Comparison of ENCODE assay signal across 10 cellular contexts in genomic region chr10:31921031-31921430, GRCh38. TPM values are rescaled to one million over a fixed set of nuclear protein-coding genes. Genes with fewer than 3 reads are reported as not detected.
DNase-seq lines count a peak whose midpoint lies in the region; ATAC-seq and TF ChIP-seq lines count a peak whose summit lies in the region.
"Had no signal": no experiment of that assay in that cellular context is flagged by ENCODE, and none has a peak within 500 bp of the region (broad histone marks: within the 10 kb centered on the region; RNA-seq: fewer than 3 reads in every experiment).

No MANE protein-coding gene starts in this region.

- no peaks in the 10 kb centered on the region; the same call in 1 of the 2 replicates for H3K9me3 ChIP-seq in HAP-1

- DNase-seq in Calu3: no peak
- peak; percentile 43 for DNase-seq in activated CD4-positive, alpha-beta memory T cell treated with anti-CD3 and anti-CD28 coated beads for 36 hours
- DNase-seq in substantia nigra (lab: John Stamatoyannopoulos, UW): no peak
- DNase-seq in DMS53 treated with DMSO at 0.1 percent for 48 hours (lab: John Stamatoyannopoulos, UW; ENCODE audit: unreplicated experiment): no peak
- no peak for DNase-seq in HAP-1 (ENCODE audit: low spot score in 2 of 2)
- DNase-seq: kidney, NCI-H2081 treated with DMSO at 0.1 percent for 48 hours had no signal

- ATAC-seq in GM19372 (IDR thresholded peaks at IDR 0.05; ENCODE audit: low read depth, unreplicated experiment) (peak; percentile 58), HG02943 (IDR thresholded peaks at IDR 0.05; ENCODE audit: low read depth, unreplicated experiment) (peak; percentile 61), HG02588 (IDR thresholded peaks at IDR 0.05; ENCODE audit: unreplicated experiment) (no peak)

- no peaks in the 10 kb centered on the region for H3K9me3 Mint-ChIP-seq in Calu3 (ENCODE audit: low read depth, unreplicated experiment)
- no peaks in the 10 kb centered on the region for H3K9me3 Mint-ChIP-seq in activated CD4-positive, alpha-beta memory T cell treated with anti-CD3 and anti-CD28 coated beads for 36 hours

- peak overlapping the region; percentile 83 for H3K27ac Mint-ChIP-seq in Calu3 (ENCODE audit: unreplicated experiment)
- peak overlapping the region; percentile 35 for H3K27ac Mint-ChIP-seq in activated CD4-positive, alpha-beta memory T cell treated with anti-CD3 and anti-CD28 coated beads for 36 hours

- in situ Hi-C loops in HAP-1 (cut with MboI; ENCODE audit: low sequenced_read_pairs): no loop called here

- no peak overlapping the region for H3K4me3 ChIP-seq in HAP-1

- POLR2A ChIA-PET in activated CD4-positive, alpha-beta memory T cell treated with anti-CD3 and anti-CD28 coated beads for 36 hours (lab: Charles Lee): interaction anchor here (1.1 to 2.6 kb wide), 3 partner anchors 8 to 44 kb away, joined by 3 to 9 read pairs (median 4); no protein-coding TSS in a partner anchor

- no peak overlapping the region for H3K27ac ChIP-seq in substantia nigra (ENCODE audit: low read depth, low read length, poor library complexity, severe bottlenecking)

- TF ChIP-seq CTCF in Calu3 (IDR thresholded peaks at IDR 0.05; ENCODE audit: unreplicated experiment): no peak

- intact Hi-C loops in Calu3 (cut with micrococcal nuclease; ENCODE audit: unreplicated experiment): no loop called here
- intact Hi-C loops in activated CD4-positive, alpha-beta memory T cell treated with anti-CD3 and anti-CD28 coated beads for 36 hours (cut with micrococcal nuclease): loop anchor here (1.0 to 10.0 kb wide), 6 partner anchors 8 to 1216 kb away; no protein-coding TSS in a partner anchor

- peaks cover 8% of the 10 kb centered on the region for H3K36me3 Mint-ChIP-seq in Calu3 (ENCODE audit: insufficient read depth, unreplicated experiment)
- H3K36me3 Mint-ChIP-seq in activated CD4-positive, alpha-beta memory T cell treated with anti-CD3 and anti-CD28 coated beads for 36 hours: no peaks in the 10 kb centered on the region

- BruUV-seq in Calu3 (replicated peaks; lab: Mats Ljungman, UMichigan): no TSS peak

- H3K36me3 ChIP-seq in HAP-1 (replicated peaks): no peaks in the 10 kb centered on the region

- no peaks in the 10 kb centered on the region for H3K27me3 ChIP-seq in HAP-1 (ENCODE audit: low read depth)

- peaks cover 51% of the 10 kb centered on the region for H3K4me1 Mint-ChIP-seq in Calu3 (ENCODE audit: low read depth, unreplicated experiment)
- H3K4me1 Mint-ChIP-seq in activated CD4-positive, alpha-beta memory T cell treated with anti-CD3 and anti-CD28 coated beads for 36 hours (ENCODE audit: low read depth): peaks cover 56% of the 10 kb centered on the region

- no peaks in the 10 kb centered on the region for H3K4me1 ChIP-seq in HAP-1

- H3K27me3 Mint-ChIP-seq in Calu3 (ENCODE audit: unreplicated experiment): no peaks in the 10 kb centered on the region
- H3K27me3 Mint-ChIP-seq in activated CD4-positive, alpha-beta memory T cell treated with anti-CD3 and anti-CD28 coated beads for 36 hours: no peaks in the 10 kb centered on the region

- CTCF ChIA-PET in Calu3 (lab: Charles Lee): interaction anchor here (0.8 to 1.0 kb wide), 2 partner anchors 37 to 59 kb away, joined by 4 to 5 read pairs; no protein-coding TSS in a partner anchor
- CTCF ChIA-PET in activated CD4-positive, alpha-beta memory T cell treated with anti-CD3 and anti-CD28 coated beads for 36 hours (lab: Charles Lee): interaction anchor here (1.2 to 1.4 kb wide), 2 partner anchors 8 to 9 kb away, joined by 3 to 4 read pairs; no protein-coding TSS in a partner anchor

- peak overlapping the region; percentile 51 for H3K4me3 Mint-ChIP-seq in Calu3 (ENCODE audit: low read depth, unreplicated experiment)
- H3K4me3 Mint-ChIP-seq in activated CD4-positive, alpha-beta memory T cell treated with anti-CD3 and anti-CD28 coated beads for 36 hours: peak overlapping the region; percentile 45

RNA-seq across cellular contexts. Expression of gene ARHGAP12, which starts 7.6 kb away (rescaled TPM):
- 56.0 and 60.7 TPM in 2 replicates for total RNA-seq in Calu3 (2022)
- 1 to 10 TPM; 4.0 to 4.5 TPM for total RNA-seq in activated CD4-positive, alpha-beta memory T cell treated with anti-CD3 and anti-CD28 coated beads for 36 hours

Comparison
In these comparisons a context has a peak if more than half of its experiments do, and no peak if none do; other contexts are left out.
1. RNA of gene ARHGAP12, which starts 7.6 kb away (total RNA-seq): 56.0 to 60.7 TPM in Calu3; 4.0 to 4.5 TPM in activated CD4-positive, alpha-beta memory T cell treated with anti-CD3 and anti-CD28 coated beads for 36 hours; every median in the first group is over 10 times any median in the second.